ENCODE assay signal across 15 cellular contexts in the genomic region with DNA sequence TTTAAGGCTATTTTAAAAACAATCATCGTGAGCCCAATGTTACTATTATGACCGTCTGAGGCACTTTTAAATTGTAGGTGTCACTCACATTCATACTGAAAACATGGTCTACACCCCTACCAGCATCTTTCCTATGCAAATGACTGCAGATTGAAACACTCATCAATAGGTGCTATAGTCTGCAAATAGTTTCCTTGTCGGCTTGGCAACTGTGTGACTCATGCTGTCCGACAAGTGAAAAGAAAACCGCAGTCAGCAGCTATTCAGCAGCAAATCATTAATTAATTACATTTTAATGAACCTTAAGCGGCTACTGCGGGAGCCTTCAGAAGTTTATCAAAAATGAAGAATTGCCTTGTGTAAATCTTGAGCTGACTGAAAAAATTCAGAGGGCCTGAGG.
DNase-seq lines count a peak whose midpoint lies in the region; ATAC-seq and TF ChIP-seq lines count a peak whose summit lies in the region.
"Had no signal": no experiment of that assay in that cellular context is flagged by ENCODE, and none has a peak within 500 bp of the region (broad histone marks: within the 10 kb centered on the region; RNA-seq: fewer than 3 reads in every experiment).

No MANE protein-coding gene starts in this region.

- H2AFZ ChIP-seq in H9 (ENCODE audit: low read length): no peak overlapping the region

- H3K36me3 ChIP-seq in CD4-positive, alpha-beta memory T cell (ENCODE audit: insufficient read depth, low read length): no peaks in the 10 kb centered on the region
- H3K36me3 ChIP-seq: adrenal gland, left ventricle myocardium inferior, spleen had no signal

- H3K14ac ChIP-seq in H9 (ENCODE audit: insufficient read depth, low read length): no peak overlapping the region

- H3K4me1 Mint-ChIP-seq in H9 (peaks cover 56 to 62% of the 10 kb centered on the region in 2 experiments), osteocyte (ENCODE audit: unreplicated experiment) (peaks cover 83% of the 10 kb centered on the region)
- no peaks in the 10 kb centered on the region for H3K4me1 Mint-ChIP-seq in CD4-positive, alpha-beta memory T cell
- H3K4me1 Mint-ChIP-seq: activated CD4-positive, alpha-beta T cell treated with anti-CD3 and anti-CD28 coated beads for 36 hours had no signal

- no peaks in the 10 kb centered on the region for H3K9me3 ChIP-seq in H9 (ENCODE audit: control insufficient read depth, low read depth, low read length)
- H3K9me3 ChIP-seq in CD4-positive, alpha-beta memory T cell (ENCODE audit: control insufficient read depth in 1 of 2, low read length in 2 of 2): no peaks in the 10 kb centered on the region
- H3K9me3 ChIP-seq: adrenal gland, left ventricle myocardium inferior, spleen had no signal

- H3K27me3 Mint-ChIP-seq in H9 (ENCODE audit: low read depth) (no peaks in the 10 kb centered on the region), osteocyte (ENCODE audit: unreplicated experiment) (no peaks in the 10 kb centered on the region)
- H3K27me3 Mint-ChIP-seq in CD4-positive, alpha-beta memory T cell: no peaks in the 10 kb centered on the region
- H3K27me3 Mint-ChIP-seq: activated CD4-positive, alpha-beta T cell treated with anti-CD3 and anti-CD28 coated beads for 36 hours had no signal

- H3K79me2 ChIP-seq in H9 (ENCODE audit: insufficient read depth, low read length): no peaks in the 10 kb centered on the region

- no peak overlapping the region for H3K4ac ChIP-seq in H9 (ENCODE audit: low read depth, low read length)

- H3K9me3 Mint-ChIP-seq in H9 (no peaks in the 10 kb centered on the region), osteocyte (ENCODE audit: unreplicated experiment) (peaks cover 4% of the 10 kb centered on the region)
- H3K9me3 Mint-ChIP-seq in CD4-positive, alpha-beta memory T cell: peaks cover 0 to 1% (median 0%) of the 10 kb centered on the region in 8 donors

- H3K56ac ChIP-seq in H9 (ENCODE audit: insufficient read length, low read depth, low read length): no peak overlapping the region

- H3T11ph ChIP-seq in H9 (ENCODE audit: low read length): no peak overlapping the region

- TF ChIP-seq CTCF in H9 (conservative IDR thresholded peaks at IDR 0.05): no peak
- TF ChIP-seq CTCF in fibroblast of villous mesenchyme (IDR thresholded peaks at IDR 0.05; ENCODE audit: insufficient read depth, low read depth, low read length): no peak
- no peak for TF ChIP-seq CTCF in osteocyte (IDR thresholded peaks at IDR 0.05)

- DNase-seq in H9 (no peak), SW480 (ENCODE audit: low spot score) (peak; percentile 36), fibroblast of villous mesenchyme (ENCODE audit: low read depth) (peak; percentile 39), osteocyte (ENCODE audit: extremely low spot score, unreplicated experiment) (no peak)
- DNase-seq in CD4-positive, alpha-beta memory T cell: no peak
- DNase-seq: activated CD4-positive, alpha-beta T cell treated with anti-CD3 and anti-CD28 coated beads for 36 hours; activated T-cell treated with anti-CD3 and anti-CD28 coated beads, Interleukin-2, amount 50 U/mL, for 72 hours; adrenal gland; CD8-positive, alpha-beta T cell; effector CD4-positive, alpha-beta T cell; left ventricle myocardium inferior; spleen; substantia nigra had no signal

- H3K4me3 ChIP-seq in fibroblast of villous mesenchyme (ENCODE audit: low read depth, low read length): no peak overlapping the region
- no peak overlapping the region for H3K4me3 ChIP-seq in CD4-positive, alpha-beta memory T cell (ENCODE audit: low read length in 2 of 2)
- H3K4me3 ChIP-seq: adrenal gland, left ventricle myocardium inferior, spleen had no signal

- peak overlapping the region; percentile 64 for H3K4me2 ChIP-seq in H9 (ENCODE audit: insufficient read depth, insufficient read length, low read length)

- H3K23ac ChIP-seq in H9 (ENCODE audit: insufficient read length, low read depth, low read length): no peak overlapping the region

- H3K4me1 ChIP-seq in H9 (ENCODE audit: insufficient read depth, low read length): peaks cover 2% of the 10 kb centered on the region; the same call in 1 of the 2 replicates
- no peaks in the 10 kb centered on the region for H3K4me1 ChIP-seq in CD4-positive, alpha-beta memory T cell (ENCODE audit: insufficient read depth, low read length)
- H3K4me1 ChIP-seq: adrenal gland, spleen had no signal

- no peak overlapping the region for H4K8ac ChIP-seq in H9 (replicated peaks; ENCODE audit: insufficient read length, low read depth, low read length)

- no peaks in the 10 kb centered on the region for H3K27me3 ChIP-seq in H9 (ENCODE audit: insufficient read depth, low read length)
- no peaks in the 10 kb centered on the region for H3K27me3 ChIP-seq in CD4-positive, alpha-beta memory T cell (ENCODE audit: insufficient read depth, low read length)
- H3K27me3 ChIP-seq: adrenal gland, spleen had no signal

- H2BK20ac ChIP-seq in H9 (ENCODE audit: low read depth, low read length, poor library complexity, severe bottlenecking): no peak overlapping the region

- H2BK12ac ChIP-seq in H9 (ENCODE audit: insufficient read length, low read depth, low read length): no peak overlapping the region

- no peak overlapping the region for H2BK5ac ChIP-seq in H9 (ENCODE audit: insufficient read length, low read length)

- intact Hi-C loops in CD4-positive, alpha-beta memory T cell (cut with micrococcal nuclease): no loop called here

- ATAC-seq in GM18511 (IDR thresholded peaks at IDR 0.05; ENCODE audit: unreplicated experiment) (no peak), HG02610 (IDR thresholded peaks at IDR 0.05; ENCODE audit: unreplicated experiment) (no peak)
- ATAC-seq: activated CD4-positive, alpha-beta T cell treated with anti-CD3 and anti-CD28 coated beads for 36 hours; activated T-cell treated with anti-CD3 and anti-CD28 coated beads, Interleukin-2, amount 50 U/mL, for 72 hours; CD8-positive, alpha-beta T cell had no signal

- peak overlapping the region in 1 of 3 experiments; percentile 61; a peak in 3 of 7 replicates for H3K27ac Mint-ChIP-seq in H9
- peak overlapping the region; percentile 70 for H3K27ac Mint-ChIP-seq in osteocyte (ENCODE audit: unreplicated experiment)
- H3K27ac Mint-ChIP-seq in CD4-positive, alpha-beta memory T cell: no peak overlapping the region
- H3K27ac Mint-ChIP-seq: activated CD4-positive, alpha-beta T cell treated with anti-CD3 and anti-CD28 coated beads for 36 hours; activated T-cell treated with anti-CD3 and anti-CD28 coated beads, Interleukin-2, amount 50 U/mL, for 72 hours; CD8-positive, alpha-beta T cell had no signal

- H4K5ac ChIP-seq in H9 (ENCODE audit: insufficient read length, low read depth, low read length): no peak overlapping the region

- no peaks in the 10 kb centered on the region for H4K20me1 ChIP-seq in H9 (ENCODE audit: control insufficient read depth, insufficient read depth, insufficient read length)

- no peak overlapping the region for H3K18ac ChIP-seq in H9 (ENCODE audit: insufficient read length, low read depth, low read length)

- no peak overlapping the region for H3K9ac ChIP-seq in H9 (ENCODE audit: extremely low read depth, insufficient read length, low read length)

- no peak overlapping the region for H2BK120ac ChIP-seq in H9 (ENCODE audit: low read depth, low read length, poor library complexity, severe bottlenecking)

- H3K27ac ChIP-seq in H9 (ENCODE audit: insufficient read length, low read depth, low read length): no peak overlapping the region
- no peak overlapping the region for H3K27ac ChIP-seq in CD4-positive, alpha-beta memory T cell (ENCODE audit: low read depth, low read length)
- H3K27ac ChIP-seq: adrenal gland, spleen had no signal

- no peak overlapping the region for H2BK15ac ChIP-seq in H9 (ENCODE audit: low read depth, low read length)

- CTCF ChIA-PET in CD4-positive, alpha-beta memory T cell (lab: Charles Lee; ENCODE audit: partially characterized antibody): no interaction called here

- POLR2A ChIA-PET in CD4-positive, alpha-beta memory T cell (lab: Charles Lee; ENCODE audit: partially characterized antibody): no interaction called here

- no peaks in the 10 kb centered on the region for H3K23me2 ChIP-seq in H9 (ENCODE audit: insufficient read length, low read depth, low read length, poor library complexity, severe bottlenecking)

- H3K36me3 Mint-ChIP-seq in H9 (ENCODE audit: insufficient read depth in 1 of 3, low read depth in 3 of 3) (no peaks in the 10 kb centered on the region), osteocyte (ENCODE audit: unreplicated experiment) (peaks cover 2% of the 10 kb centered on the region)
- H3K36me3 Mint-ChIP-seq in CD4-positive, alpha-beta memory T cell: no peaks in the 10 kb centered on the region
- H3K36me3 Mint-ChIP-seq: CD8-positive, alpha-beta T cell had no signal

- H3K4me3 Mint-ChIP-seq in H9 (no peak overlapping the region), osteocyte (ENCODE audit: unreplicated experiment) (peak overlapping the region; percentile 11)
- no peak overlapping the region for H3K4me3 Mint-ChIP-seq in CD4-positive, alpha-beta memory T cell
- H3K4me3 Mint-ChIP-seq: activated CD4-positive, alpha-beta T cell treated with anti-CD3 and anti-CD28 coated beads for 36 hours; activated T-cell treated with anti-CD3 and anti-CD28 coated beads, Interleukin-2, amount 50 U/mL, for 72 hours; CD8-positive, alpha-beta T cell had no signal

- no peak overlapping the region for H4K91ac ChIP-seq in H9 (ENCODE audit: insufficient read length, low read depth, low read length)

- no peaks in the 10 kb centered on the region for H3K79me1 ChIP-seq in H9 (ENCODE audit: insufficient read depth, low read depth, low read length, poor library complexity, severe bottlenecking)

- H2AK5ac ChIP-seq in H9 (ENCODE audit: insufficient read length, low read length): no peak overlapping the region

- WGBS in H9 (ENCODE audit: extremely low coverage, insufficient read length, low lambda C conversion rate): no CpG with 5 or more reads among the region's 7 CpGs

Comparison
In these comparisons a context has a peak if more than half of its experiments do, and no peak if none do; other contexts are left out.
1. DNase-seq: peak in SW480 (single experiment) and fibroblast of villous mesenchyme (single experiment); none in H9 (single experiment), osteocyte (single experiment) and CD4-positive, alpha-beta memory T cell (0 of 5).